ENCODE assay signal across 8 cellular contexts in the genomic region with DNA sequence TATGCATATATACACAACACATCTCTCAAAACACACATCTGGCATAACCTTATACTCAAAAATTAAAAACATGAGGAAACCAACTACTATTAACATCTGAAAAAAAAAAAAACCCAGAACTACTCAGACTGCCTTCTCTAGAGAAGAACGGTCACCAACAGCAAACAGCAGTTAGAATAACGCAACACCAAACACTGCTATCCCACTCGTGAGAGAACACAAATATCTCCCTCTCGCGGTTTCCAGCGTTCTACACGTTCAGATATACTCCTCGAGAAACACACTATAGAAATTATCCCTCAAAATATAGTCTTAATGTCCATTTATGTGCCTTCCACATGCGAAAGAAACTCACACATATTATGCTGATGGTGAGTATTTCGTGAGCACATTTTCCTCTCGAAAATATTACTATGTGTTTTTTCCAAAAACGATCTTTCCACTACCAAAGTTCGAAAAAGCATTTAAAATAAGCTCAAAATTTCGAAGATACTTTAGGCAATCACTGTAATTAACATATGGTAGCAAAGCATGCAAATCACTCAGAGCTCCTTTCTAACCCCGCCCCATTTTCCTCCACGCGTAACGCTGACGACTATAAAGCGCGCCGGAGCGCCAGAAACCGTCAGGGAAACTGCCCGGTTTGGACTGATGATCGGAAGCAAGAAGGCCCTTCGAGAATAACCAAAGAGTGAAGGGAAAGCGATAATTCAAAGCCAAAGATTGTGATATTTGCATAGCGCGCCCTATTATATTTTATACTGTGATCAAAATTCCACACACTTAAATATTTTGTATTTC.
A peak's percentile ranks its signal among the peaks of the same experiment; 100 is the strongest.
DNase-seq lines count a peak whose midpoint lies in the region; ATAC-seq and TF ChIP-seq lines count a peak whose summit lies in the region.

No MANE protein-coding gene starts in this region.

- peak overlapping the region; percentile 67 to 83 (median 70) for H3K27ac ChIP-seq in Peyer's patch

- no peak overlapping the region for H3K4me3 Mint-ChIP-seq in naive B cell

- H3K9me3 Mint-ChIP-seq in naive B cell = no peaks in the 10 kb centered on the region

- H3K27ac Mint-ChIP-seq in naive B cell = no peak overlapping the region

- peaks cover 0 to 5% (median 0%) of the 10 kb centered on the region in 3 donors for H3K4me1 Mint-ChIP-seq in naive B cell

- peak overlapping the region; percentile 22 to 47 (median 38) for H3K4me3 ChIP-seq in Peyer's patch
- peak overlapping the region; percentile 48 for H3K4me3 ChIP-seq in fibroblast of mammary gland (ENCODE audit: control insufficient read depth, low read depth, low read length)

- H3K27me3 Mint-ChIP-seq in naive B cell = no peaks in the 10 kb centered on the region

- TF ChIP-seq POLR2A in Peyer's patch (IDR thresholded peaks at IDR 0.05) = peak; percentile 97 to 99

- DNase-seq in DMS53 (lab: John Stamatoyannopoulos, UW) = peak; percentile 92
- peak; percentile 96 for DNase-seq in KG1 (lab: John Stamatoyannopoulos, UW)
- DNase-seq in Peyer's patch = peak; percentile 91 to 98 (median 92)
- peak; percentile 85 for DNase-seq in activated T-helper 1 cell treated with Interleukin-2 at 50 U/mL for 16 hours (ENCODE audit: low read depth)
- DNase-seq in fibroblast of mammary gland (ENCODE audit: low read depth) = peak; percentile 99
- DNase-seq in naive B cell = peak; percentile 95
- peak; percentile 82 to 89 for DNase-seq in stimulated activated CD8-positive, alpha-beta memory T cell treated with anti-CD3 and anti-CD28 coated beads, Interleukin-7, amount 100 ng/mL, for 48 hours (ENCODE audit: extremely low read depth in 1 of 2, low read depth in 1 of 2)

- TF ChIP-seq CTCF in Peyer's patch (IDR thresholded peaks at IDR 0.05) (peak in 3 of 6 experiments; percentile 46 to 50 (median 47)), fibroblast of mammary gland (conservative IDR thresholded peaks at IDR 0.05; ENCODE audit: control insufficient read depth, insufficient read depth, low read depth, low read length) (peak; percentile 13)

- peak; percentile 86 for ATAC-seq in GM21737 (IDR thresholded peaks at IDR 0.05; ENCODE audit: unreplicated experiment)
- ATAC-seq in naive B cell (ENCODE audit: low read depth in 2 of 2) = peak; percentile 85 to 87

- H3K36me3 ChIP-seq in Peyer's patch = no peaks in the 10 kb centered on the region

- no peaks in the 10 kb centered on the region for H3K27me3 ChIP-seq in Peyer's patch

- H3K36me3 Mint-ChIP-seq in naive B cell = no peaks in the 10 kb centered on the region

- no peaks in the 10 kb centered on the region for H3K4me1 ChIP-seq in Peyer's patch

- H3K9me3 ChIP-seq in Peyer's patch = no peaks in the 10 kb centered on the region

Comparison
In these comparisons a context has a peak if more than half of its experiments do, and no peak if none do; other contexts are left out.
1. Peak in every context shown above with its lines: DNase-seq, ATAC-seq, H3K4me3 ChIP-seq and H3K27ac ChIP-seq.